In the genomic region with DNA sequence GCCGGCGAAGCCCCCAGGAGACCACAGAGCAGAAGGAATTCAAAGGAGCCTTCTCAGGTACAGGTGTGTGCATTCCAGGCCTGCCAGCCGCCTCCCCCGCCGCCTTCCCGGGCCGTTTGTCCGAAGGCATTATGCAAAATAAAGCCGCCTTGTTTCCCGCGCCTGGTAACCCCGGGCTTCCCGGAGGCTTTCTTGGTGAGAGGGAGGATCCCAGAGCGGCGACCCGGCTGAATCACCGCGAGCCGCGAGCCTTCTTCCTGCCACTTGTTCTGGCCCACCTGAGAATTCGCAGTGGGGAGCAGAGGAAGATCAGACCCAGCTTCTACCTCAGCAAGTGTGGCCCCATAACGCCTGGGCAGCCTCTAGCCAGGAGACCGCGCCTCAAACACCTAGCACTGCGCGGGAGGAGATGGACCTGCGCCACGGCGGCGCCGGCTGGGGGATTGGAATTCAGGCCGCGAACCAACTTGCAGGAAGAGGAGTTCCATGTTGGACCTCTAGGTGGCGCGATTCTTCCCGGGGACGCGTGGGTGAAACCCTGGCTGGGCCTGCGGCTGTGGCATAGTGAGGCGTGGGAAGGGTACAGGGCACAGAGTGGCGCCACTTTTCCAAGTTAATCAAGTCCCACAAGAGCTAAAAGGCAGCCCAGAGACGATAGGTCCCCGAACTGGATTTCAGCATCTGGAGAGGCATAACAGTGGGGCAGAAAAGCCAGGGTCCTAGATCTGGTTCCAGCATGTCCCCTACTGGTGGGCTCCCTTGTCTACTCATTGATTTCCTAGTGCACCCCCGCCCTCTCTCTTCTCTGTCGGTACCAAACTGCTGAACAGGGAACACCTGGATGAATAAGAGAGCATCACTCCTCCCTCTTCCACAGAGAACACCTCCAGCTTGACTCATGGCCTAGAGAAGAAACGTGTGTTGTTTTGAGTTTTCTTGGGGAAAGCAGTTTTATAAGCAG, we compare ENCODE assay signal across 8 cellular contexts.
DNase-seq lines count a peak whose midpoint lies in the region; ATAC-seq and TF ChIP-seq lines count a peak whose summit lies in the region.

No MANE protein-coding gene starts in this region.

- DNase-seq in activated CD4-positive, alpha-beta T cell treated with anti-CD3 and anti-CD28 coated beads for 4 hours, result peak; percentile 45 to 60
- DNase-seq in dorsolateral prefrontal cortex (peak in 5 of 10 donors; percentile 11 to 45 (median 23)), lower lobe of right lung (peak; percentile 72)
- DNase-seq in stimulated activated CD8-positive, alpha-beta memory T cell treated with anti-CD3 and anti-CD28 coated beads, Interleukin-12 subunit alpha, Interleukin-12 subunit beta, amount 100 ng/mL, for 4 hours (ENCODE audit: low read depth), result peak; percentile 3

- intact Hi-C loops in dorsolateral prefrontal cortex (cut with DNase I) (no loop called here), lower lobe of right lung (cut with DNase I) (no loop called here)

- H3K27ac ChIP-seq in dorsolateral prefrontal cortex (no peak overlapping the region), lower lobe of right lung (no peak overlapping the region)

- peak; percentile 42 for ATAC-seq in GM18861 (IDR thresholded peaks at IDR 0.05; ENCODE audit: unreplicated experiment)
- ATAC-seq in lower lobe of right lung, result peak; percentile 86 to 89
- ATAC-seq in GM21717 (IDR thresholded peaks at IDR 0.05; ENCODE audit: unreplicated experiment), result no peak
- ATAC-seq in HG03108 (IDR thresholded peaks at IDR 0.05; ENCODE audit: unreplicated experiment), result no peak

- peaks cover 36% of the 10 kb centered on the region for H3K27me3 Mint-ChIP-seq in IgD-negative memory B cell

- peak in 54 of 56 donors; percentile 25 to 63 (median 49) for TF ChIP-seq CTCF in dorsolateral prefrontal cortex (IDR thresholded peaks at IDR 0.05 in 54 of 56, conservative IDR thresholded peaks at IDR 0.05 in 2 of 56; ENCODE audit: low read depth in 1 of 56, partially characterized antibody in 56 of 56)
- peak; percentile 74 for TF ChIP-seq CTCF in lower lobe of right lung (IDR thresholded peaks at IDR 0.05)

- peak overlapping the region in 3 of 4 donors; percentile 65 to 83 (median 80) for H3K4me3 Mint-ChIP-seq in IgD-negative memory B cell

- no peaks in the 10 kb centered on the region for H3K36me3 ChIP-seq in lower lobe of right lung

- H3K27ac Mint-ChIP-seq in IgD-negative memory B cell, result no peak overlapping the region

- H3K4me1 ChIP-seq in lower lobe of right lung, result peaks cover 3% of the 10 kb centered on the region

- H3K27me3 ChIP-seq in dorsolateral prefrontal cortex, result peaks cover 0 to 68% (median 41%) of the 10 kb centered on the region in 45 donors
- H3K27me3 ChIP-seq in lower lobe of right lung (ENCODE audit: low read depth), result peaks cover 14% of the 10 kb centered on the region

- peaks cover 0 to 7% (median 0%) of the 10 kb centered on the region in 3 donors for H3K4me1 Mint-ChIP-seq in IgD-negative memory B cell

- H3K4me3 ChIP-seq in dorsolateral prefrontal cortex, result peak overlapping the region in 37 of 59 donors; percentile 1 to 52 (median 32)
- peak overlapping the region; percentile 47 for H3K4me3 ChIP-seq in lower lobe of right lung

- H3K9me3 Mint-ChIP-seq in IgD-negative memory B cell, result peaks cover 0 to 2% (median 0%) of the 10 kb centered on the region in 3 donors

- no peaks in the 10 kb centered on the region for H3K36me3 Mint-ChIP-seq in IgD-negative memory B cell

- H3K9me3 ChIP-seq in lower lobe of right lung, result no peaks in the 10 kb centered on the region

Comparison
In these comparisons a context has a peak if more than half of its experiments do, and no peak if none do; other contexts are left out.
1. ATAC-seq: peak in GM18861 (single experiment) and lower lobe of right lung (2 of 2); none in GM21717 (single experiment) and HG03108 (single experiment).